Comparison of ENCODE assay signal across 13 cellular contexts in genomic region chr6:15874351-15874750, GRCh38.
DNase-seq lines count a peak whose midpoint lies in the region; ATAC-seq and TF ChIP-seq lines count a peak whose summit lies in the region.
"Had no signal": no experiment of that assay in that cellular context is flagged by ENCODE, and none has a peak within 500 bp of the region (broad histone marks: within the 10 kb centered on the region; RNA-seq: fewer than 3 reads in every experiment).

No MANE protein-coding gene starts in this region.

- no peaks in the 10 kb centered on the region for H3K27me3 Mint-ChIP-seq in dendritic cell treated with granulocyte-macrophage colony-stimulating factor and Interleukin-4, amounts not matched to agents 40 ng/mL and 50 ng/mL, for 4 days
- H3K27me3 Mint-ChIP-seq: CD4-positive, alpha-beta T cell had no signal

- H3K4me1 Mint-ChIP-seq in dendritic cell treated with granulocyte-macrophage colony-stimulating factor and Interleukin-4, amounts not matched to agents 40 ng/mL and 50 ng/mL, for 4 days (ENCODE audit: low read depth) = peaks cover 58% of the 10 kb centered on the region

- H3K4me3 ChIP-seq in ovary (no peak overlapping the region), spleen (no peak overlapping the region)
- H3K4me3 ChIP-seq: K562 had no signal

- H3K9me3 Mint-ChIP-seq in dendritic cell treated with granulocyte-macrophage colony-stimulating factor and Interleukin-4, amounts not matched to agents 40 ng/mL and 50 ng/mL, for 4 days = no peaks in the 10 kb centered on the region
- H3K9me3 Mint-ChIP-seq: CD4-positive, alpha-beta T cell had no signal

- no peaks in the 10 kb centered on the region for H3K36me3 Mint-ChIP-seq in dendritic cell treated with granulocyte-macrophage colony-stimulating factor and Interleukin-4, amounts not matched to agents 40 ng/mL and 50 ng/mL, for 4 days (ENCODE audit: low read depth)

- no peak for TF ChIP-seq POLR2A in ovary (IDR thresholded peaks at IDR 0.05)
- TF ChIP-seq POLR2A in spleen (IDR thresholded peaks at IDR 0.05) = no peak

- no peak overlapping the region for H3K4me3 Mint-ChIP-seq in dendritic cell treated with granulocyte-macrophage colony-stimulating factor and Interleukin-4, amounts not matched to agents 40 ng/mL and 50 ng/mL, for 4 days
- H3K4me3 Mint-ChIP-seq: CD4-positive, alpha-beta T cell; HFFc6 had no signal

- intact Hi-C loops in dendritic cell treated with granulocyte-macrophage colony-stimulating factor and Interleukin-4, amounts not matched to agents 40 ng/mL and 50 ng/mL, for 4 days (cut with micrococcal nuclease) = no loop called here
- intact Hi-C loops in ovary (cut with DNase I) (no loop called here), spleen (cut with DNase I; ENCODE audit: low total_unique reads) (no loop called here)

- WGBS in ovary, 3 donors = 91 to 96% (median 95%) methylated on average over 2 of the region's 2 CpGs
- WGBS in spleen, 5 donors = 90 to 94% (median 93%) methylated on average over 2 of the region's 2 CpGs

- H3K27ac ChIP-seq in ovary = no peak overlapping the region
- H3K27ac ChIP-seq in spleen = no peak overlapping the region
- H3K27ac ChIP-seq: HL-60 had no signal

- DNase-seq in ovary (no peak), H4 (ENCODE audit: low spot score) (no peak), omental fat pad (ENCODE audit: low spot score) (no peak), spleen (no peak)
- DNase-seq: CD4-positive, alpha-beta T cell; NCI-H1048; NCI-H510A treated with DMSO at 0.1 percent for 48 hours had no signal

- peaks cover under 1% of the 10 kb centered on the region for H3K4me1 ChIP-seq in ovary (ENCODE audit: insufficient read depth)
- H3K4me1 ChIP-seq in spleen = peaks cover 1 to 26% (median 7%) of the 10 kb centered on the region in 6 donors

- H3K9me3 ChIP-seq in ovary (no peaks in the 10 kb centered on the region), spleen (no peaks in the 10 kb centered on the region)

- TF ChIP-seq CTCF in ovary (IDR thresholded peaks at IDR 0.05) = no peak
- TF ChIP-seq CTCF in omental fat pad (IDR thresholded peaks at IDR 0.05) = no peak
- TF ChIP-seq CTCF in spleen (IDR thresholded peaks at IDR 0.05 in 8 of 11, conservative IDR thresholded peaks at IDR 0.05 in 3 of 11) = no peak

- TF ChIP-seq EP300 in ovary (IDR thresholded peaks at IDR 0.05) = no peak

- H3K27me3 ChIP-seq in ovary (no peaks in the 10 kb centered on the region), spleen (replicated peaks in 1 of 7) (no peaks in the 10 kb centered on the region)

- peak overlapping the region; percentile 17 for H3K27ac Mint-ChIP-seq in dendritic cell treated with granulocyte-macrophage colony-stimulating factor and Interleukin-4, amounts not matched to agents 40 ng/mL and 50 ng/mL, for 4 days
- H3K27ac Mint-ChIP-seq: CD4-positive, alpha-beta T cell; HFFc6 had no signal

- H3K36me3 ChIP-seq in ovary (no peaks in the 10 kb centered on the region), spleen (no peaks in the 10 kb centered on the region)

- ATAC-seq in GM19463 (IDR thresholded peaks at IDR 0.05; ENCODE audit: unreplicated experiment) (peak; percentile 47), HG03196 (IDR thresholded peaks at IDR 0.05; ENCODE audit: unreplicated experiment) (peak; percentile 47), omental fat pad (ENCODE audit: low FRiP score) (no peak)
- ATAC-seq: K562 had no signal
